1 cellular context compared by ENCODE assay signal in genomic region chr2:237474511-237474911, GRCh38.
TF ChIP-seq lines count a peak whose summit lies in the region.

No MANE protein-coding gene starts in this region.

TF ChIP-seq in H1, 55 proteins besides CTCF, POLR2A, EP300 and RAD21:
- TF ChIP-seq KDM1A (IDR thresholded peaks at IDR 0.05; ENCODE audit: borderline replicate concordance, low read length) (no peak), KDM4A (IDR thresholded peaks at IDR 0.05; ENCODE audit: low read depth, low read length, severe bottlenecking) (no peak), RNF2 (IDR thresholded peaks at IDR 0.05; ENCODE audit: borderline replicate concordance, low read depth, low read length, missing control alignments, poor library complexity, severe bottlenecking) (no peak), BACH1 (IDR thresholded peaks at IDR 0.05; ENCODE audit: low read length) (no peak)
